Comparison of ENCODE assay signal across 1 cellular context in the genomic region with DNA sequence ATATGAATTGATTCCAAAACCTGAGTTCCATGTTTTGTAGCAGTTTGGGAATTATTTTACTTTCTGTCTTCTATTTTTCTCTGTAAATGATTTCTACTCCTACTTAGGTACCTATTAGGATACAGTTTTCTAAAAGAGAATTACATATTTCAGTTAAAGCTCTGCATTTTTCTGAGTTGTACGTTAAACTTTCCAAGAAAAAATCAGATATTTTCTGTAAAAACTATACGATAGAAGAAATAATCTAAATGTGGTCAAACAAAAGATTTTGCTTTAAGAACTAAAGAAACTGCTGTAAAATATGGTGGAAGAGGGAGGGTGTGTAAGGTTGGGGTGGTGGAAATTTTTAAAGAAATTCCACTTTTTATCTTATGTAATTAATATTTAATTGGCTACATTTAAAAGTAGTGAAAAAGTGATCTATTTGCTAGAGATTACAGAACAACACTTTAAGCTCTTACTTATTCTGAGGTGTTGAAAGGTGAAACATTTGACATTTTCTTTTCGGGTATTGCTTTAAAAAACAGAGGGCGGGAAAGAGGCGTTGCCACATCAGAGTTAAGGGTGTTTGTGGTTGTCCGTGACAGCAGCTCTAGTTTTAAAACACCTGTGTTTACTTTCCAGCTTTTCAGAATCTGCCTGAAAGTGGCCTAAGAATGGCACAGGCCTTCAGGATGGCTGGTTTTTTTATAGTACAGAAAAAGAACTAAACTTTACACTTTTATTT.
TF ChIP-seq lines count a peak whose summit lies in the region.

No MANE protein-coding gene starts in this region.

TF ChIP-seq in HepG2, 621 proteins besides CTCF, POLR2A, EP300 and RAD21 (continued from another document):
- no peak for TF ChIP-seq ZHX1 (CRISPR knock-in tag; IDR thresholded peaks at IDR 0.05; ENCODE audit: low read depth)
- no peak for TF ChIP-seq ZNF773 (CRISPR knock-in tag; IDR thresholded peaks at IDR 0.05; ENCODE audit: borderline replicate concordance)
- TF ChIP-seq TCF7L2 (IDR thresholded peaks at IDR 0.05; ENCODE audit: low read depth, low read length) = peak; percentile 38; the same call in 1 of the 2 replicates
- TF ChIP-seq, protein P1, sequence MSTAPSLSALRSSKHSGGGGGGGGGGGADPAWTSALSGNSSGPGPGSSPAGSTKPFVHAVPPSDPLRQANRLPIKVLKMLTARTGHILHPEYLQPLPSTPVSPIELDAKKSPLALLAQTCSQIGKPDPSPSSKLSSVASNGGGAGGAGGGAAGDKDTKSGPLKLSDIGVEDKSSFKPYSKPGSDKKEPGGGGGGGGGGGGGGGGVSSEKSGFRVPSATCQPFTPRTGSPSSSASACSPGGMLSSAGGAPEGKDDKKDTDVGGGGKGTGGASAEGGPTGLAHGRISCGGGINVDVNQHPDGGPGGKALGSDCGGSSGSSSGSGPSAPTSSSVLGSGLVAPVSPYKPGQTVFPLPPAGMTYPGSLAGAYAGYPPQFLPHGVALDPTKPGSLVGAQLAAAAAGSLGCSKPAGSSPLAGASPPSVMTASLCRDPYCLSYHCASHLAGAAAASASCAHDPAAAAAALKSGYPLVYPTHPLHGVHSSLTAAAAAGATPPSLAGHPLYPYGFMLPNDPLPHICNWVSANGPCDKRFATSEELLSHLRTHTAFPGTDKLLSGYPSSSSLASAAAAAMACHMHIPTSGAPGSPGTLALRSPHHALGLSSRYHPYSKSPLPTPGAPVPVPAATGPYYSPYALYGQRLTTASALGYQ (CRISPR knock-in tag; IDR thresholded peaks at IDR 0.05) = peak; percentile 57; the same call in 1 of the 2 replicates
- TF ChIP-seq, protein P2, sequence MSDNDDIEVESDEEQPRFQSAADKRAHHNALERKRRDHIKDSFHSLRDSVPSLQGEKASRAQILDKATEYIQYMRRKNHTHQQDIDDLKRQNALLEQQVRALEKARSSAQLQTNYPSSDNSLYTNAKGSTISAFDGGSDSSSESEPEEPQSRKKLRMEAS (IDR thresholded peaks at IDR 0.05) = 0 out of 2 replicates have a peak, but pooled peaks have one; percentile 52
- TF ChIP-seq FOXC1 (CRISPR knock-in tag; IDR thresholded peaks at IDR 0.05; ENCODE audit: borderline replicate concordance) = no peak
- peak; percentile 49; the same call in 1 of the 2 replicates for TF ChIP-seq ZSCAN9 (CRISPR knock-in tag; IDR thresholded peaks at IDR 0.05; ENCODE audit: borderline replicate concordance)
- TF ChIP-seq RARA (CRISPR knock-in tag; IDR thresholded peaks at IDR 0.05) = peak; percentile 37; the same call in 1 of the 2 replicates
- no peak for TF ChIP-seq ZNF619 (CRISPR knock-in tag; IDR thresholded peaks at IDR 0.05)
- TF ChIP-seq NKX3-1 (CRISPR knock-in tag; IDR thresholded peaks at IDR 0.05) = no peak
- TF ChIP-seq HOXA5 (CRISPR knock-in tag; IDR thresholded peaks at IDR 0.05) = 0 out of 2 replicates have a peak, but pooled peaks have one; percentile 43
- 0 out of 2 replicates have a peak, but pooled peaks have one; percentile 57 for TF ChIP-seq TIGD3 (CRISPR knock-in tag; IDR thresholded peaks at IDR 0.05; ENCODE audit: borderline replicate concordance)
- no peak for TF ChIP-seq THAP7 (CRISPR knock-in tag; IDR thresholded peaks at IDR 0.05)
- peak; percentile 45; the same call in 1 of the 2 replicates for TF ChIP-seq ZNF557 (CRISPR knock-in tag; IDR thresholded peaks at IDR 0.05)
- TF ChIP-seq, protein P3, sequence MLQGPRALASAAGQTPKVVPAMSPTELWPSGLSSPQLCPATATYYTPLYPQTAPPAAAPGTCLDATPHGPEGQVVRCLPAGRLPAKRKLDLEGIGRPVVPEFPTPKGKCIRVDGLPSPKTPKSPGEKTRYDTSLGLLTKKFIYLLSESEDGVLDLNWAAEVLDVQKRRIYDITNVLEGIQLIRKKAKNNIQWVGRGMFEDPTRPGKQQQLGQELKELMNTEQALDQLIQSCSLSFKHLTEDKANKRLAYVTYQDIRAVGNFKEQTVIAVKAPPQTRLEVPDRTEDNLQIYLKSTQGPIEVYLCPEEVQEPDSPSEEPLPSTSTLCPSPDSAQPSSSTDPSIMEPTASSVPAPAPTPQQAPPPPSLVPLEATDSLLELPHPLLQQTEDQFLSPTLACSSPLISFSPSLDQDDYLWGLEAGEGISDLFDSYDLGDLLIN (CRISPR knock-in tag; IDR thresholded peaks at IDR 0.05; ENCODE audit: borderline replicate concordance) = no peak
- TF ChIP-seq SRSF9 (IDR thresholded peaks at IDR 0.05; ENCODE audit: borderline replicate concordance, insufficient read depth, low read depth, low read length, poor library complexity, severe bottlenecking) = peak; percentile 33
- peak; percentile 60 for TF ChIP-seq HMG20A (CRISPR knock-in tag; IDR thresholded peaks at IDR 0.05; ENCODE audit: borderline replicate concordance)
- no peak for TF ChIP-seq MTA1 (CRISPR knock-in tag; IDR thresholded peaks at IDR 0.05; ENCODE audit: borderline replicate concordance)
- TF ChIP-seq DRAP1 (CRISPR knock-in tag; IDR thresholded peaks at IDR 0.05) = 0 out of 2 replicates have a peak, but pooled peaks have one; percentile 29
- peak; percentile 43; the same call in 1 of the 2 replicates for TF ChIP-seq ZNF20 (CRISPR knock-in tag; IDR thresholded peaks at IDR 0.05)
- TF ChIP-seq HDAC2 (CRISPR knock-in tag; IDR thresholded peaks at IDR 0.05) = peak; percentile 72
- peak; percentile 60; the same call in 1 of the 2 replicates for TF ChIP-seq ZNF264 (CRISPR knock-in tag; IDR thresholded peaks at IDR 0.05)
- peak; percentile 58; the same call in 1 of the 2 replicates for TF ChIP-seq TBX3 (IDR thresholded peaks at IDR 0.05; ENCODE audit: borderline replicate concordance)
- TF ChIP-seq NR2C2 (CRISPR knock-in tag; IDR thresholded peaks at IDR 0.05; ENCODE audit: borderline replicate concordance) = no peak; the same call in 1 of the 2 replicates
- TF ChIP-seq CENPT (CRISPR knock-in tag; IDR thresholded peaks at IDR 0.05; ENCODE audit: low read depth) = no peak
- TF ChIP-seq, protein P4, sequence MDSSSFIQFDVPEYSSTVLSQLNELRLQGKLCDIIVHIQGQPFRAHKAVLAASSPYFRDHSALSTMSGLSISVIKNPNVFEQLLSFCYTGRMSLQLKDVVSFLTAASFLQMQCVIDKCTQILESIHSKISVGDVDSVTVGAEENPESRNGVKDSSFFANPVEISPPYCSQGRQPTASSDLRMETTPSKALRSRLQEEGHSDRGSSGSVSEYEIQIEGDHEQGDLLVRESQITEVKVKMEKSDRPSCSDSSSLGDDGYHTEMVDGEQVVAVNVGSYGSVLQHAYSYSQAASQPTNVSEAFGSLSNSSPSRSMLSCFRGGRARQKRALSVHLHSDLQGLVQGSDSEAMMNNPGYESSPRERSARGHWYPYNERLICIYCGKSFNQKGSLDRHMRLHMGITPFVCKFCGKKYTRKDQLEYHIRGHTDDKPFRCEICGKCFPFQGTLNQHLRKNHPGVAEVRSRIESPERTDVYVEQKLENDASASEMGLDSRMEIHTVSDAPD (CRISPR knock-in tag; IDR thresholded peaks at IDR 0.05) = no peak
- no peak for TF ChIP-seq ZNF543 (CRISPR knock-in tag; IDR thresholded peaks at IDR 0.05)
